In genomic region chr10:132942740-132943554, GRCh38 we compare ENCODE assay signal across 8 cellular contexts. TPM values are rescaled to one million over a fixed set of nuclear protein-coding genes. Genes with fewer than 3 reads are reported as not detected.
DNase-seq lines count a peak whose midpoint lies in the region; ATAC-seq, FAIRE-seq and TF ChIP-seq lines count a peak whose summit lies in the region.

No MANE protein-coding gene starts in this region.

- peaks cover 4% of the 10 kb centered on the region for H3K4me1 Mint-ChIP-seq in CD4-positive, alpha-beta T cell (ENCODE audit: low read depth)
- peaks cover 5% of the 10 kb centered on the region for H3K4me1 Mint-ChIP-seq in T-helper 17 cell

- no peak overlapping the region for H2AFZ ChIP-seq in OCI-LY7 (ENCODE audit: low read length)

- H3K9me3 ChIP-seq in CD4-positive, alpha-beta T cell (ENCODE audit: control insufficient read depth, low read length) = no peaks in the 10 kb centered on the region
- no peaks in the 10 kb centered on the region for H3K9me3 ChIP-seq in T-helper 17 cell (ENCODE audit: control insufficient read depth, low read length, poor library complexity, severe bottlenecking)
- H3K9me3 ChIP-seq in pancreas = no peaks in the 10 kb centered on the region
- no peaks in the 10 kb centered on the region for H3K9me3 ChIP-seq in OCI-LY7 (ENCODE audit: low read length)

- no peak for FAIRE-seq in pancreas (lab: Jason Lieb, UNC)

- H4K20me1 ChIP-seq in OCI-LY7 (ENCODE audit: insufficient read depth, low read length) = no peaks in the 10 kb centered on the region

- no peak overlapping the region for H3K27ac Mint-ChIP-seq in CD4-positive, alpha-beta T cell
- no peak overlapping the region for H3K27ac Mint-ChIP-seq in T-helper 17 cell

- no peak for ATAC-seq in CD4-positive, alpha-beta T cell (ENCODE audit: poor library complexity)
- ATAC-seq in T-helper 17 cell = no peak
- no peak for ATAC-seq in Right ventricle myocardium inferior
- ATAC-seq in pancreas = peak; percentile 39 to 62 (median 42)

- no peak overlapping the region for H3K4me2 ChIP-seq in OCI-LY7 (ENCODE audit: low read length)

- peaks cover 0 to 6% (median 0%) of the 10 kb centered on the region in 3 donors for H3K4me1 ChIP-seq in pancreas
- no peaks in the 10 kb centered on the region for H3K4me1 ChIP-seq in OCI-LY7 (ENCODE audit: insufficient read depth, low read length, poor library complexity, severe bottlenecking)

- 11 to 14% methylated on average over 45 to 60 of the region's 60 CpGs for WGBS in pancreas, 2 donors

- no peaks in the 10 kb centered on the region for H3K36me3 Mint-ChIP-seq in CD4-positive, alpha-beta T cell (ENCODE audit: low read depth)
- peaks cover 3% of the 10 kb centered on the region for H3K36me3 Mint-ChIP-seq in T-helper 17 cell (ENCODE audit: low read depth)

- H3K9me3 Mint-ChIP-seq in CD4-positive, alpha-beta T cell = no peaks in the 10 kb centered on the region

- peak in 1 of 10 experiments; percentile 2 for DNase-seq in CD4-positive, alpha-beta T cell
- DNase-seq in T-helper 17 cell (no peak), Right ventricle myocardium inferior (ENCODE audit: missing footprints) (peak; percentile 28), pancreas (peak in 2 of 6 donors; percentile 57 to 63), OCI-LY7 (ENCODE audit: low spot score) (no peak), NCI-H82 treated with DMSO at 0.1 percent for 48 hours (lab: John Stamatoyannopoulos, UW; ENCODE audit: unreplicated experiment) (no peak), DMS114 treated with DMSO at 0.1 percent for 48 hours (lab: John Stamatoyannopoulos, UW; ENCODE audit: unreplicated experiment) (no peak)
- no peak for DNase-seq in stimulated activated naive CD4-positive, alpha-beta T cell treated with Interleukin-2 at 50 U/mL for 16 hours (lab: John Stamatoyannopoulos, UW)

- H3K9me2 ChIP-seq in OCI-LY7 (ENCODE audit: insufficient read depth, low read length) = no peaks in the 10 kb centered on the region

- peak overlapping the region; percentile 73 for H3K4me3 Mint-ChIP-seq in CD4-positive, alpha-beta T cell
- peak overlapping the region; percentile 86 for H3K4me3 Mint-ChIP-seq in T-helper 17 cell

- intact Hi-C loops in CD4-positive, alpha-beta T cell (cut with DNase I, micrococcal nuclease) = no loop called here
- intact Hi-C loops in Right ventricle myocardium inferior (cut with DNase I) (no loop called here), pancreas (cut with DNase I) (loop anchor here in 1 of 3 donors (10.0 kb wide), 1 partner anchor 182 kb away; no protein-coding TSS in a partner anchor), OCI-LY7 (cut with micrococcal nuclease; ENCODE audit: unreplicated experiment) (no loop called here)

- H3K27me3 Mint-ChIP-seq in CD4-positive, alpha-beta T cell = peaks cover 68% of the 10 kb centered on the region
- H3K27me3 Mint-ChIP-seq in T-helper 17 cell = peaks cover 65% of the 10 kb centered on the region

- no peak for TF ChIP-seq CTCF in CD4-positive, alpha-beta T cell (IDR thresholded peaks at IDR 0.05)
- TF ChIP-seq CTCF in pancreas (IDR thresholded peaks at IDR 0.05) (no peak), OCI-LY7 (conservative IDR thresholded peaks at IDR 0.05; ENCODE audit: low read length) (no peak)

- CTCF ChIA-PET in CD4-positive, alpha-beta T cell (lab: Charles Lee) = no interaction called here
- CTCF ChIA-PET in OCI-LY7 (lab: Charles Lee; ENCODE audit: unreplicated experiment) = no interaction called here

- peaks cover 52% of the 10 kb centered on the region for H3K27me3 ChIP-seq in CD4-positive, alpha-beta T cell (ENCODE audit: control insufficient read depth, insufficient read depth, low read length)
- H3K27me3 ChIP-seq in pancreas = no peaks in the 10 kb centered on the region

- H3K27ac ChIP-seq in CD4-positive, alpha-beta T cell (ENCODE audit: low read depth, low read length) = no peak overlapping the region
- H3K27ac ChIP-seq in pancreas (no peak overlapping the region), OCI-LY7 (ENCODE audit: low read depth, low read length, poor library complexity, severe bottlenecking) (no peak overlapping the region)

- no peaks in the 10 kb centered on the region for H3K79me2 ChIP-seq in OCI-LY7 (ENCODE audit: insufficient read depth, low read depth, low read length)

- H3K4me3 ChIP-seq in pancreas (peak overlapping the region; percentile 43 to 71 (median 50)), OCI-LY7 (ENCODE audit: low read depth, low read length, poor library complexity, severe bottlenecking) (no peak overlapping the region)

- H3K36me3 ChIP-seq in pancreas = no peaks in the 10 kb centered on the region
- H3K36me3 ChIP-seq in OCI-LY7 (ENCODE audit: insufficient read depth, low read length) = no peaks in the 10 kb centered on the region

- POLR2A ChIA-PET in CD4-positive, alpha-beta T cell (lab: Charles Lee) = no interaction called here
- POLR2A ChIA-PET in OCI-LY7 (lab: Charles Lee) = no interaction called here

- no TSS peak for BruUV-seq in OCI-LY7 (replicated peaks; lab: Mats Ljungman, UMichigan)

RNA-seq across cellular contexts. Expression of gene CFAP46, which starts 0.6 kb away (rescaled TPM):
- not detected for total RNA-seq in CD4-positive, alpha-beta T cell
- total RNA-seq in T-helper 17 cell (not detected), Right ventricle myocardium inferior (0.57 TPM), pancreas (1 to 10 TPM in 2 of 6 donors, under 1 TPM in 4; 0.39 to 1.3 (median 0.79) TPM), OCI-LY7 (2022) (not detected in 2 replicates)
- polyA plus RNA-seq in pancreas = 1 to 10 TPM; 1.3 to 1.6 TPM
- total RNA-seq in OCI-LY7 (2014; rRNA removed; shearing (Covaris generic)) = not detected in 2 replicates

Comparison
In these comparisons a context has a peak if more than half of its experiments do, and no peak if none do; other contexts are left out.
1. ATAC-seq: peak in pancreas (4 of 4); none in CD4-positive, alpha-beta T cell (single experiment), T-helper 17 cell (single experiment) and Right ventricle myocardium inferior (single experiment).